Comparison of ENCODE assay signal across 8 cellular contexts in the genomic region with DNA sequence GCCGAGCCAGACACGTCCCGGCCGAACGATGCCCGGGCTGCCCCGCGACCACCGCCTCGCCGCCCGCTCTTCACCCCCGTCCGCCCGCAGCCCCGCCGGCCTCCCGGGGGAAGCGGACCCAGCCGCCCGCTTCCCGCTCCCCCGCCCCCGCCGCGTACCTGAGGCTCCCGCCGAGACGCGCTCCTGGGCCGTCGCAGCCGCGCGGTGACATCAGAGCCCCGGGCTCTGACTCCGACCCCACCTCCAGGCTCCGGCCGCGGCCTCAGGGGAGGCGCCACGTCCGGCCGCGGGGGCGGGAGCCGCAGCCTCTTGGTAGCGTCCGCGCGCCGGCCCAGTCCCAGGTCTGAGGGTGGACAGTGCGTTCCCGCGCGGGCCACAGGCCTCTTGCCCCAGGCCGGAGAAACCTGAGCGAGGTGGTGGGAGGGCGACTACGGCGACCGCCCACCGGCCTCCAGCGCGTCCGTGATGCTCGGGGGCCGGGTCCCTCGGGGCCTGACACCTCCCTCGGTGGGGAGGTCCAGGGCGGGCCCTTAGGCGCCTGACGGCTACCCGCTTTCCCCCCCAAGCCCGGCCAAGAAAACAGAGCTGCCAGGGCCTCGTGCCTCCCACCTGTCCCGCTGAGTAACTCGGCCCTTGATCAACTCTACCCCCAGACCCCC. TPM values are rescaled to one million over a fixed set of nuclear protein-coding genes. Genes with fewer than 3 reads are reported as not detected.
DNase-seq lines count a peak whose midpoint lies in the region; ATAC-seq and TF ChIP-seq lines count a peak whose summit lies in the region.

A gene with protein sequence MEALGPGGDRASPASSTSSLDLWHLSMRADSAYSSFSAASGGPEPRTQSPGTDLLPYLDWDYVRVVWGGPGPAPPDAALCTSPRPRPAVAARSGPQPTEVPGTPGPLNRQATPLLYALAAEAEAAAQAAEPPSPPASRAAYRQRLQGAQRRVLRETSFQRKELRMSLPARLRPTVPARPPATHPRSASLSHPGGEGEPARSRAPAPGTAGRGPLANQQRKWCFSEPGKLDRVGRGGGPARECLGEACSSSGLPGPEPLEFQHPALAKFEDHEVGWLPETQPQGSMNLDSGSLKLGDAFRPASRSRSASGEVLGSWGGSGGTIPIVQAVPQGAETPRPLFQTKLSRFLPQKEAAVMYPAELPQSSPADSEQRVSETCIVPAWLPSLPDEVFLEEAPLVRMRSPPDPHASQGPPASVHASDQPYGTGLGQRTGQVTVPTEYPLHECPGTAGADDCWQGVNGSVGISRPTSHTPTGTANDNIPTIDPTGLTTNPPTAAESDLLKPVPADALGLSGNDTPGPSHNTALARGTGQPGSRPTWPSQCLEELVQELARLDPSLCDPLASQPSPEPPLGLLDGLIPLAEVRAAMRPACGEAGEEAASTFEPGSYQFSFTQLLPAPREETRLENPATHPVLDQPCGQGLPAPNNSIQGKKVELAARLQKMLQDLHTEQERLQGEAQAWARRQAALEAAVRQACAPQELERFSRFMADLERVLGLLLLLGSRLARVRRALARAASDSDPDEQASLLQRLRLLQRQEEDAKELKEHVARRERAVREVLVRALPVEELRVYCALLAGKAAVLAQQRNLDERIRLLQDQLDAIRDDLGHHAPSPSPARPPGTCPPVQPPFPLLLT (minus strand): TSS at position 212 of the 659 bp plus-strand sequence. CDS start 4,507 bp downstream, outside the sequence.

- TF ChIP-seq CTCF in vagina (IDR thresholded peaks at IDR 0.05), result no peak

- intact Hi-C loops in vagina (cut with DNase I), result no loop called here

- DNase-seq in NCI-H1092 treated with DMSO at 0.1 percent for 48 hours (lab: John Stamatoyannopoulos, UW) (peak; percentile 8), NCI-H1092 (lab: John Stamatoyannopoulos, UW) (no peak), SW480 (ENCODE audit: low spot score) (peak; percentile 86), vagina (ENCODE audit: extremely low spot score in 2 of 2) (no peak)

- TF ChIP-seq POLR2A in vagina (IDR thresholded peaks at IDR 0.05), result no peak

- H3K4me3 ChIP-seq in mononuclear cell (ENCODE audit: low read length) (peak within 1 kb of the TSS; percentile 54), vagina (peak within 1 kb of the TSS; percentile 59 to 70)

- peak within 1 kb of the TSS; percentile 79 for H3K27ac ChIP-seq in vagina

- in situ Hi-C loops in endometrial microvascular endothelial cells (cut with HindIII; ENCODE audit: inconsistent ontology term, low pct_unique_long_range_greater_than_20kb, low sequenced_read_pairs), result no loop called here

- peak; percentile 56 for ATAC-seq in GM19467 (IDR thresholded peaks at IDR 0.05; ENCODE audit: unreplicated experiment)
- peak; percentile 39 for ATAC-seq in HG03469 (IDR thresholded peaks at IDR 0.05; ENCODE audit: unreplicated experiment)

- no peaks in the 10 kb centered on the region for H3K36me3 ChIP-seq in vagina

- H3K9me3 ChIP-seq in mononuclear cell (ENCODE audit: low read depth, low read length) (no peaks in the 10 kb centered on the region), vagina (no peaks in the 10 kb centered on the region)

- H3K4me1 ChIP-seq in mononuclear cell (ENCODE audit: insufficient read depth, low read length), result peaks cover 15% of the 10 kb centered on the region
- peaks cover 15% of the 10 kb centered on the region for H3K4me1 ChIP-seq in vagina

- H3K27me3 ChIP-seq in mononuclear cell (ENCODE audit: insufficient read depth, low read length) (peaks cover 48% of the 10 kb centered on the region), vagina (no peaks in the 10 kb centered on the region)

RNA-seq across cellular contexts. Expression of the gene that starts here (rescaled TPM):
- 28.4 TPM for total RNA-seq in endometrial microvascular endothelial cells (ENCODE audit: inconsistent ontology term)
- 0.52 TPM for total RNA-seq in mononuclear cell
- total RNA-seq in vagina, result 17.7 TPM

Comparison
In these comparisons a context has a peak if more than half of its experiments do, and no peak if none do; other contexts are left out.
1. RNA of the gene that starts here (total RNA-seq): 28.4 TPM in endometrial microvascular endothelial cells (single experiment) and 17.7 TPM in vagina (single experiment); 0.52 TPM in mononuclear cell (single experiment); every median in the first group is over 10 times any median in the second.
2. DNase-seq: peak in NCI-H1092 treated with DMSO at 0.1 percent for 48 hours (single experiment) and SW480 (single experiment); none in NCI-H1092 (single experiment) and vagina (0 of 2).